Comparison of ENCODE assay signal across 1 cellular context in genomic region chr4:170388255-170388654, GRCh38.
TF ChIP-seq lines count a peak whose summit lies in the region.

No MANE protein-coding gene starts in this region.

TF ChIP-seq in SK-N-SH treated with all-trans-retinoic acid at 6 μM for 48 hours, 23 proteins besides CTCF, POLR2A, EP300 and RAD21 (continued from another document):
- TF ChIP-seq POU6F1 (CRISPR knock-in tag; IDR thresholded peaks at IDR 0.05; ENCODE audit: borderline replicate concordance, low read depth) (no peak), TCF4 (CRISPR knock-in tag; IDR thresholded peaks at IDR 0.05; ENCODE audit: borderline replicate concordance) (no peak), GLIS3 (CRISPR knock-in tag; IDR thresholded peaks at IDR 0.05) (no peak), BACH2 (CRISPR knock-in tag; IDR thresholded peaks at IDR 0.05; ENCODE audit: borderline replicate concordance) (no peak), ZNF565 (CRISPR knock-in tag; conservative IDR thresholded peaks at IDR 0.05; ENCODE audit: low read depth) (no peak), CSRNP3 (CRISPR knock-in tag; IDR thresholded peaks at IDR 0.05) (no peak)
